In the genomic region with DNA sequence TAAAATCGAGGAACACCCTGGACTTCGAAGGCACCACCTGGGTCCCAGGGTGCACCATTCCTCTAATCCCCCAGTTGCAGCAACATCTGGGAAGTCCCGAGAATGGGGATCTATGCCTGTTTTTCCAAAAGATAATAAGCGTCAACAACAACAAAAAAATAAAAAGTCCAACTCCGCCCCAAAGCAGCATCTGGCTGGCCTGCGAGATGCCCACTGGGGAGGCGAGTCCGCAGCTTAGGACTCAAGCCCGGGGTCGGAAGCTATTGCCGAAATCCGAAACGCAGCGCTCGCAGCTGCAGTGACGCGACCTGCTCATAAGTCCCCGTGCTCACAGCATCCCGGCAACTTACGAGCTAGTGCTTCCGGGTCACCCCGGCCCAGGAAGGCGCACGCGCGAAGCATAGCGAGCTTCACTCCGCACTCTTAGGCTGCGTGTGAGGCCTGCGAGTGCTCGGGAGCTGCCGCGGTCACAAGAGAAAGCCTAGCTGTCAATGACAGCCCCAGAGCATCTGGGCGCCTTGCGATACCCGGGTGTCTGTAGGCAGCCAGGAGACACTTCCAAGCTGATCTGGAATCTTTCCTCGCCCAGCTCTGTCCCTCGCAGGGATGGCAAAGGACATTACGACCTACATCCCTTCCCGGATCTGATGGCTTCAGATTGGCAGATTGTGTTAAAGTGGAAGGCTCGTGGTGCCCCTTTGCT, we compare ENCODE assay signal across 8 cellular contexts. TPM values are rescaled to one million over a fixed set of nuclear protein-coding genes. Genes with fewer than 3 reads are reported as not detected.
DNase-seq lines count a peak whose midpoint lies in the region; ATAC-seq and TF ChIP-seq lines count a peak whose summit lies in the region.

No MANE protein-coding gene starts in this region.

- H3K27me3 ChIP-seq in thymus (ENCODE audit: control insufficient read depth, insufficient read depth), result no peaks in the 10 kb centered on the region

- peaks cover 2% of the 10 kb centered on the region for H3K9me3 Mint-ChIP-seq in activated naive CD8-positive, alpha-beta T cell treated with anti-CD3 and anti-CD28 coated beads, Interleukin-2, amount 10 ng/mL, durations not matched to agents 7 days and 5 days
- H3K9me3 Mint-ChIP-seq in osteocyte (ENCODE audit: unreplicated experiment), result no peaks in the 10 kb centered on the region

- H3K4me3 ChIP-seq in thymus (ENCODE audit: low read length), result peak overlapping the region; percentile 46

- peak overlapping the region; percentile 95 for H3K27ac Mint-ChIP-seq in activated naive CD8-positive, alpha-beta T cell treated with anti-CD3 and anti-CD28 coated beads, Interleukin-2, amount 10 ng/mL, durations not matched to agents 7 days and 5 days
- peak overlapping the region; percentile 97 for H3K27ac Mint-ChIP-seq in osteocyte (ENCODE audit: unreplicated experiment)

- H3K4me1 Mint-ChIP-seq in activated naive CD8-positive, alpha-beta T cell treated with anti-CD3 and anti-CD28 coated beads, Interleukin-2, amount 10 ng/mL, durations not matched to agents 7 days and 5 days, result peaks cover 7% of the 10 kb centered on the region
- peaks cover 15% of the 10 kb centered on the region for H3K4me1 Mint-ChIP-seq in osteocyte (ENCODE audit: unreplicated experiment)

- H3K36me3 Mint-ChIP-seq in activated naive CD8-positive, alpha-beta T cell treated with anti-CD3 and anti-CD28 coated beads, Interleukin-2, amount 10 ng/mL, durations not matched to agents 7 days and 5 days, result peaks cover 9% of the 10 kb centered on the region
- H3K36me3 Mint-ChIP-seq in osteocyte (ENCODE audit: unreplicated experiment), result peaks cover 4% of the 10 kb centered on the region

- H3K27me3 Mint-ChIP-seq in activated naive CD8-positive, alpha-beta T cell treated with anti-CD3 and anti-CD28 coated beads, Interleukin-2, amount 10 ng/mL, durations not matched to agents 7 days and 5 days, result no peaks in the 10 kb centered on the region
- H3K27me3 Mint-ChIP-seq in osteocyte (ENCODE audit: unreplicated experiment), result no peaks in the 10 kb centered on the region

- POLR2A ChIA-PET in activated naive CD8-positive, alpha-beta T cell treated with anti-CD3 and anti-CD28 coated beads, Interleukin-2, amount 10 ng/mL, durations not matched to agents 7 days and 5 days (lab: Charles Lee), result interaction anchor here (0.8 to 4.5 kb wide), 13 partner anchors 10 to 298 kb away, joined by 3 to 171 read pairs (median 5); partner anchors contain the start of genes BACH1, CCT8, LTN1 and RWDD2B

- H3K9me3 ChIP-seq in thymus (ENCODE audit: control insufficient read depth), result no peaks in the 10 kb centered on the region

- intact Hi-C loops in Right ventricle myocardium inferior (cut with DNase I), result loop anchor here (1.0 to 2.0 kb wide), 2 partner anchors 16 to 22 kb away; partner anchors contain the start of genes RWDD2B and USP16

- DNase-seq in NCI-H1105 treated with DMSO at 0.1 percent for 48 hours (lab: John Stamatoyannopoulos, UW) (peak; percentile 94), SKM-1 treated with dmso at 0.1 percent for 144 hours (lab: John Stamatoyannopoulos, UW; ENCODE audit: unreplicated experiment) (peak; percentile 94), Right ventricle myocardium inferior (ENCODE audit: missing footprints) (peak; percentile 97), osteocyte (ENCODE audit: extremely low spot score, unreplicated experiment) (peak; percentile 97)
- DNase-seq in activated naive CD8-positive, alpha-beta T cell treated with anti-CD3 and anti-CD28 coated beads, Interleukin-2, amount 10 ng/mL, durations not matched to agents 7 days and 5 days, result peak; percentile 91

- H3K4me3 Mint-ChIP-seq in activated naive CD8-positive, alpha-beta T cell treated with anti-CD3 and anti-CD28 coated beads, Interleukin-2, amount 10 ng/mL, durations not matched to agents 7 days and 5 days, result peak overlapping the region; percentile 86
- H3K4me3 Mint-ChIP-seq in osteocyte (ENCODE audit: unreplicated experiment), result peak overlapping the region; percentile 86

- H3K4me1 ChIP-seq in thymus (ENCODE audit: control insufficient read depth, insufficient read depth, low read length), result peaks cover 4% of the 10 kb centered on the region

- under 1% methylated on average over 41 of the region's 41 CpGs for WGBS in thymus

- H3K36me3 ChIP-seq in thymus (ENCODE audit: control insufficient read depth, insufficient read depth), result no peaks in the 10 kb centered on the region

- no peak for TF ChIP-seq CTCF in osteocyte (IDR thresholded peaks at IDR 0.05)

- TF ChIP-seq POLR2A in GM10847 (IDR thresholded peaks at IDR 0.05; ENCODE audit: extremely low read depth, insufficient read length), result peak; percentile 97

- H3K27ac ChIP-seq in thymus (ENCODE audit: low read depth), result peak overlapping the region; percentile 98

- ATAC-seq in HG02642 (IDR thresholded peaks at IDR 0.05; ENCODE audit: poor library complexity, unreplicated experiment) (peak; percentile 100), Right ventricle myocardium inferior (peak; percentile 100)
- ATAC-seq in activated naive CD8-positive, alpha-beta T cell treated with anti-CD3 and anti-CD28 coated beads, Interleukin-2, amount 10 ng/mL, durations not matched to agents 7 days and 5 days (ENCODE audit: low read depth), result peak; percentile 100

RNA-seq across cellular contexts. Expression of gene LTN1, which starts 9.9 kb away (rescaled TPM):
- total RNA-seq in activated naive CD8-positive, alpha-beta T cell treated with anti-CD3 and anti-CD28 coated beads, Interleukin-2, amount 10 ng/mL, durations not matched to agents 7 days and 5 days, result 10 to 100 TPM; 27.4 to 29.3 TPM
- total RNA-seq in Right ventricle myocardium inferior (16.6 TPM), osteocyte (25.6 and 26.2 TPM in 2 replicates)
- polyA plus RNA-seq in thymus, result 10.4 TPM

RNA-seq across cellular contexts. Expression of gene RWDD2B, which starts 16.6 kb away (rescaled TPM):
- total RNA-seq in activated naive CD8-positive, alpha-beta T cell treated with anti-CD3 and anti-CD28 coated beads, Interleukin-2, amount 10 ng/mL, durations not matched to agents 7 days and 5 days, result 1 to 10 TPM; 7.5 to 9.2 TPM
- 14.6 TPM for total RNA-seq in Right ventricle myocardium inferior
- 10.9 and 11.2 TPM in 2 replicates for total RNA-seq in osteocyte
- polyA plus RNA-seq in thymus, result 16.7 TPM

RNA-seq across cellular contexts. Expression of gene USP16, which starts 21.9 kb away (rescaled TPM):
- total RNA-seq in activated naive CD8-positive, alpha-beta T cell treated with anti-CD3 and anti-CD28 coated beads, Interleukin-2, amount 10 ng/mL, durations not matched to agents 7 days and 5 days, result 10 to 100 TPM; 39.5 to 40.9 TPM
- total RNA-seq in Right ventricle myocardium inferior, result 30.4 TPM
- 27.7 and 28.5 TPM in 2 replicates for total RNA-seq in osteocyte
- 45.3 TPM for polyA plus RNA-seq in thymus

Comparison
In these comparisons a context has a peak if more than half of its experiments do, and no peak if none do; other contexts are left out.
1. Peak in every context shown above with its lines: DNase-seq, ATAC-seq, H3K4me3 ChIP-seq and H3K27ac ChIP-seq.